Comparison of ENCODE assay signal across 13 cellular contexts in the genomic region with DNA sequence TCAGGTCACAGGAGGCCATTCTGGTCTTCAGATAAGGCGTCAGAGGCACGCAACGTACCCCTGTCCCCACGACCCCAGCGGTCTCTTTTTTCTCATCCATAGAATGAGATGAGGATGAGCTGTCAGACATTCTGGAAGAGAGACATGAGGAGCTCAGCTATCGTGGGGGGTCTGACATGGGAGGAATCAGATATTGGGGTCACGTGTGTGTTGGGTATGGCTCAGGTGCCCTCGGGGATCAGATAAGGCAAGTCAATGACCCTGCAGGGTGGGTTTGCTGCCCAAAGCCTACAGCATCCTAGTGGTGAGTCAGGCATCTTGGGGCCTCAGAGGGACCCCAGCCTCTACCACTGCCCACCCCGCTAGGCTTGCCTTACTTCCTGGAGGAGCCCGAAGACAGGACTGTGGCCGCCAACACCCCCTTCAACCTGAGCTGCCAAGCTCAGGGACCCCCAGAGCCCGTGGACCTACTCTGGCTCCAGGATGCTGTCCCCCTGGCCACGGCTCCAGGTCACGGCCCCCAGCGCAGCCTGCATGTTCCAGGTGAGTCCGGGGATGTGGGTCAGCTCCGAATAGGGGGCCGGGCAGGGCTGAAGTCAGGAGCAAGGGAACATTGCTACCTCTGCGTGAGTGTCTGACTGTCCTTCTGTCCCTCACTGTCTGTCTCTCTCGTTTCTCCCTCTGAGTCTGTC. TPM values are rescaled to one million over a fixed set of nuclear protein-coding genes. Genes with fewer than 3 reads are reported as not detected.
DNase-seq lines count a peak whose midpoint lies in the region; ATAC-seq and TF ChIP-seq lines count a peak whose summit lies in the region.
"Had no signal": no experiment of that assay in that cellular context is flagged by ENCODE, and none has a peak within 500 bp of the region (broad histone marks: within the 10 kb centered on the region; RNA-seq: fewer than 3 reads in every experiment).

No MANE protein-coding gene starts in this region.

- intact Hi-C loops in activated CD8-positive, alpha-beta T cell treated with anti-CD3 and anti-CD28 coated beads for 36 hours (cut with micrococcal nuclease) = no loop called here

- H3K4me3 Mint-ChIP-seq in activated CD8-positive, alpha-beta T cell treated with anti-CD3 and anti-CD28 coated beads for 36 hours = no peak overlapping the region
- H3K4me3 Mint-ChIP-seq in activated CD8-positive, alpha-beta T cell treated with anti-CD3 and anti-CD28 coated beads, Interleukin-2, amount 10 ng/mL, durations not matched to agents 7 days and 5 days = no peak overlapping the region
- H3K4me3 Mint-ChIP-seq in chondrocyte (ENCODE audit: unreplicated experiment) (peak overlapping the region; percentile 91), nephron progenitor cell (peak overlapping the region; percentile 50)

- H3K9me3 Mint-ChIP-seq in activated CD8-positive, alpha-beta T cell treated with anti-CD3 and anti-CD28 coated beads for 36 hours = no peaks in the 10 kb centered on the region
- H3K9me3 Mint-ChIP-seq in activated CD8-positive, alpha-beta T cell treated with anti-CD3 and anti-CD28 coated beads, Interleukin-2, amount 10 ng/mL, durations not matched to agents 7 days and 5 days (ENCODE audit: insufficient read depth) = no peaks in the 10 kb centered on the region
- H3K9me3 Mint-ChIP-seq in chondrocyte (ENCODE audit: low read depth) (no peaks in the 10 kb centered on the region), nephron progenitor cell (no peaks in the 10 kb centered on the region)

- peaks cover 9 to 34% (median 17%) of the 10 kb centered on the region in 4 donors for H3K4me1 ChIP-seq in upper lobe of left lung

- peaks cover 39% of the 10 kb centered on the region for H3K27me3 Mint-ChIP-seq in activated CD8-positive, alpha-beta T cell treated with anti-CD3 and anti-CD28 coated beads for 36 hours
- H3K27me3 Mint-ChIP-seq in activated CD8-positive, alpha-beta T cell treated with anti-CD3 and anti-CD28 coated beads, Interleukin-2, amount 10 ng/mL, durations not matched to agents 7 days and 5 days (ENCODE audit: low read depth) = peaks cover 49% of the 10 kb centered on the region
- H3K27me3 Mint-ChIP-seq in chondrocyte (ENCODE audit: low read depth) = no peaks in the 10 kb centered on the region
- peaks cover 16% of the 10 kb centered on the region for H3K27me3 Mint-ChIP-seq in nephron progenitor cell (ENCODE audit: low read depth, poor library complexity)

- peak overlapping the region in 3 of 4 donors; percentile 88 to 89 (median 88) for H3K27ac ChIP-seq in upper lobe of left lung

- DNase-seq in activated CD8-positive, alpha-beta T cell treated with anti-CD3 and anti-CD28 coated beads for 36 hours = no peak
- DNase-seq in activated CD8-positive, alpha-beta T cell treated with anti-CD3 and anti-CD28 coated beads, Interleukin-2, amount 10 ng/mL, durations not matched to agents 7 days and 5 days = no peak
- DNase-seq in chondrocyte (ENCODE audit: low spot score) (no peak), nephron progenitor cell (no peak), upper lobe of left lung (peak in 1 of 2 donors; percentile 69), Kasumi-1 (lab: John Stamatoyannopoulos, UW) (no peak), HK-2 (ENCODE audit: unreplicated experiment) (no peak)
- DNase-seq: activated CD4-positive, alpha-beta T cell treated with anti-CD3 and anti-CD28 coated beads, Interleukin-2, amount 50 U/mL, for 48 hours; activated gamma-delta T cell; NCI-H2171 had no signal

- H3K4me1 Mint-ChIP-seq in activated CD8-positive, alpha-beta T cell treated with anti-CD3 and anti-CD28 coated beads for 36 hours (ENCODE audit: low read depth) = peaks cover 25% of the 10 kb centered on the region
- peaks cover 7% of the 10 kb centered on the region for H3K4me1 Mint-ChIP-seq in activated CD8-positive, alpha-beta T cell treated with anti-CD3 and anti-CD28 coated beads, Interleukin-2, amount 10 ng/mL, durations not matched to agents 7 days and 5 days (ENCODE audit: low read depth)
- H3K4me1 Mint-ChIP-seq in chondrocyte (ENCODE audit: low read depth) (peaks cover 76% of the 10 kb centered on the region), nephron progenitor cell (peaks cover 86% of the 10 kb centered on the region)

- H3K4me3 ChIP-seq in upper lobe of left lung = no peak overlapping the region

- no peak for TF ChIP-seq CTCF in activated CD8-positive, alpha-beta T cell treated with anti-CD3 and anti-CD28 coated beads for 36 hours (IDR thresholded peaks at IDR 0.05)
- TF ChIP-seq CTCF in chondrocyte (IDR thresholded peaks at IDR 0.05) (no peak), nephron progenitor cell (IDR thresholded peaks at IDR 0.05) (no peak), upper lobe of left lung (IDR thresholded peaks at IDR 0.05) (no peak)

- CTCF ChIA-PET in activated CD8-positive, alpha-beta T cell treated with anti-CD3 and anti-CD28 coated beads for 36 hours (lab: Charles Lee) = interaction anchor here (0.9 to 1.9 kb wide), 2 partner anchors 39 to 101 kb away, joined by 3 to 5 read pairs; no protein-coding TSS in a partner anchor
- CTCF ChIA-PET in activated CD8-positive, alpha-beta T cell treated with anti-CD3 and anti-CD28 coated beads, Interleukin-2, amount 10 ng/mL, durations not matched to agents 7 days and 5 days (lab: Charles Lee) = interaction anchor here (1.3 to 1.4 kb wide), 2 partner anchors 17 to 86 kb away, joined by 3 to 6 read pairs; no protein-coding TSS in a partner anchor

- peak overlapping the region; percentile 8 for H3K27ac Mint-ChIP-seq in activated CD8-positive, alpha-beta T cell treated with anti-CD3 and anti-CD28 coated beads for 36 hours
- H3K27ac Mint-ChIP-seq in activated CD8-positive, alpha-beta T cell treated with anti-CD3 and anti-CD28 coated beads, Interleukin-2, amount 10 ng/mL, durations not matched to agents 7 days and 5 days = no peak overlapping the region
- H3K27ac Mint-ChIP-seq in chondrocyte (ENCODE audit: unreplicated experiment) = peak overlapping the region; percentile 94
- H3K27ac Mint-ChIP-seq in nephron progenitor cell = no peak overlapping the region

- H3K36me3 ChIP-seq in upper lobe of left lung = peaks cover 0 to 5% (median 0%) of the 10 kb centered on the region in 4 donors

- no peak for TF ChIP-seq EP300 in upper lobe of left lung (IDR thresholded peaks at IDR 0.05)

- TF ChIP-seq POLR2A in upper lobe of left lung (IDR thresholded peaks at IDR 0.05) = no peak

- no peaks in the 10 kb centered on the region for H3K36me3 Mint-ChIP-seq in activated CD8-positive, alpha-beta T cell treated with anti-CD3 and anti-CD28 coated beads for 36 hours (ENCODE audit: low read depth)
- H3K36me3 Mint-ChIP-seq in activated CD8-positive, alpha-beta T cell treated with anti-CD3 and anti-CD28 coated beads, Interleukin-2, amount 10 ng/mL, durations not matched to agents 7 days and 5 days (ENCODE audit: low read depth) = no peaks in the 10 kb centered on the region
- H3K36me3 Mint-ChIP-seq in chondrocyte (ENCODE audit: low read depth) (peaks cover 17% of the 10 kb centered on the region), nephron progenitor cell (ENCODE audit: low read depth) (peaks cover 14% of the 10 kb centered on the region)

- ATAC-seq in activated CD8-positive, alpha-beta T cell treated with anti-CD3 and anti-CD28 coated beads for 36 hours = no peak
- ATAC-seq in activated CD8-positive, alpha-beta T cell treated with anti-CD3 and anti-CD28 coated beads, Interleukin-2, amount 10 ng/mL, durations not matched to agents 7 days and 5 days = no peak
- ATAC-seq in upper lobe of left lung (ENCODE audit: low FRiP score in 2 of 2) = no peak
- no peak for ATAC-seq in HG02759 (IDR thresholded peaks at IDR 0.05; ENCODE audit: unreplicated experiment)

- peaks cover 0 to 16% (median 1%) of the 10 kb centered on the region in 4 donors for H3K27me3 ChIP-seq in upper lobe of left lung

- H3K9me3 ChIP-seq in upper lobe of left lung = no peaks in the 10 kb centered on the region

- POLR2A ChIA-PET in activated CD8-positive, alpha-beta T cell treated with anti-CD3 and anti-CD28 coated beads for 36 hours (lab: Charles Lee) = no interaction called here
- POLR2A ChIA-PET in activated CD8-positive, alpha-beta T cell treated with anti-CD3 and anti-CD28 coated beads, Interleukin-2, amount 10 ng/mL, durations not matched to agents 7 days and 5 days (lab: Charles Lee) = no interaction called here

- 85 to 89% methylated on average over 13 to 20 of the region's 20 CpGs for WGBS in upper lobe of left lung, 2 donors

RNA-seq across cellular contexts. Expression of a gene that starts 2.6 kb away (rescaled TPM):
- total RNA-seq in activated CD8-positive, alpha-beta T cell treated with anti-CD3 and anti-CD28 coated beads for 36 hours = under 1 TPM; 0.36 to 0.50 TPM
- total RNA-seq in activated CD8-positive, alpha-beta T cell treated with anti-CD3 and anti-CD28 coated beads, Interleukin-2, amount 10 ng/mL, durations not matched to agents 7 days and 5 days = not detected
- 151 to 218 TPM (median 214 TPM) in 3 replicates for total RNA-seq in chondrocyte
- total RNA-seq in upper lobe of left lung = 10 to 100 TPM; 28.4 to 96.9 (median 71.7) TPM
- total RNA-seq: T-helper 2 cell treated with Interferon-gamma antibody and Interleukin-4, amounts not matched to agents 100 ng/mL and 5 ng/mL, for 36 hours had no signal

RNA-seq across cellular contexts. Expression of a gene that starts 28.6 kb away (rescaled TPM):
- not detected for total RNA-seq in activated CD8-positive, alpha-beta T cell treated with anti-CD3 and anti-CD28 coated beads for 36 hours
- total RNA-seq in activated CD8-positive, alpha-beta T cell treated with anti-CD3 and anti-CD28 coated beads, Interleukin-2, amount 10 ng/mL, durations not matched to agents 7 days and 5 days = under 1 TPM; 0.83 to 0.95 TPM
- total RNA-seq in chondrocyte (not detected in 3 replicates), upper lobe of left lung (10 to 100 TPM in 4 of 6 donors, 1 to 10 TPM in 2; 5.2 to 40.6 (median 20.1) TPM)
- total RNA-seq: myocyte had no signal

RNA-seq across cellular contexts. Expression of a gene that starts 42.5 kb away (rescaled TPM):
- total RNA-seq in activated CD8-positive, alpha-beta T cell treated with anti-CD3 and anti-CD28 coated beads for 36 hours = 100 to 1,000 TPM; 257 to 259 TPM
- 100 to 1,000 TPM; 332 to 340 TPM for total RNA-seq in activated CD8-positive, alpha-beta T cell treated with anti-CD3 and anti-CD28 coated beads, Interleukin-2, amount 10 ng/mL, durations not matched to agents 7 days and 5 days
- total RNA-seq in chondrocyte (158 to 195 TPM (median 161 TPM) in 3 replicates), upper lobe of left lung (100 to 1,000 TPM; 152 to 351 (median 211) TPM)

Comparison
In these comparisons a context has a peak if more than half of its experiments do, and no peak if none do; other contexts are left out.
1. H3K27ac Mint-ChIP-seq: peak in activated CD8-positive, alpha-beta T cell treated with anti-CD3 and anti-CD28 coated beads for 36 hours (single experiment) and chondrocyte (single experiment); none in activated CD8-positive, alpha-beta T cell treated with anti-CD3 and anti-CD28 coated beads, Interleukin-2, amount 10 ng/mL, durations not matched to agents 7 days and 5 days (single experiment) and nephron progenitor cell (single experiment).
2. H3K4me3 Mint-ChIP-seq: peak in chondrocyte (single experiment) and nephron progenitor cell (single experiment); none in activated CD8-positive, alpha-beta T cell treated with anti-CD3 and anti-CD28 coated beads for 36 hours (single experiment) and activated CD8-positive, alpha-beta T cell treated with anti-CD3 and anti-CD28 coated beads, Interleukin-2, amount 10 ng/mL, durations not matched to agents 7 days and 5 days (single experiment).
3. RNA of a gene that starts 2.6 kb away (total RNA-seq): 151 to 218 TPM in chondrocyte and 28.4 to 96.9 TPM in upper lobe of left lung; 0.36 to 0.50 TPM in activated CD8-positive, alpha-beta T cell treated with anti-CD3 and anti-CD28 coated beads for 36 hours and not detected in activated CD8-positive, alpha-beta T cell treated with anti-CD3 and anti-CD28 coated beads, Interleukin-2, amount 10 ng/mL, durations not matched to agents 7 days and 5 days; every median in the first group is over 10 times any median in the second.